32 cellular contexts compared by ENCODE assay signal in the genomic region with DNA sequence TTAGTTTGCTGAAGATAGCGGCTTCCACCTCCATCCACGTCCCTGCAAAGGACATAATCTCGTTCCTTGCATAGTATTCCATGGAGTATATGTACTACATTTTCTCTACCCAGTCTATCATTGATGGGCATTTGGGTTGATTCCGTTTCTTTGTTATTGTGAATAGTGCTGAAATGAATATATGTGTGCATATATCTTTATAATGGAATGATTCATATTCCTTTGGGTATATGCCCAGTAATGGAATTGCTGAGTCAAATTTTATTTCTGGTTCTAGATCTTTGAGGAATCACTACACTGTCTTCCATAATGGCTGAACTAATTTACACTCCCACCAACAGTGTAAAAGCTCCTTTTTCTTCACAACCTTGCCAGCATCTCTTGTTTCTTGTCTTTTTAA.
"Had no signal": no experiment of that assay in that cellular context is flagged by ENCODE, and none has a peak within 500 bp of the region (broad histone marks: within the 10 kb centered on the region; RNA-seq: fewer than 3 reads in every experiment).

No MANE protein-coding gene starts in this region.

- H3K27ac ChIP-seq: adrenal gland, body of pancreas, esophagus muscularis mucosa, gastrocnemius medialis, hepatocyte, ovary, skin epidermis, upper lobe of left lung, vagina, VCaP had no signal

- H3K9me3 ChIP-seq: adrenal gland, body of pancreas, gastrocnemius medialis, ovary, upper lobe of left lung, vagina had no signal

- H3K4me1 ChIP-seq: adrenal gland, body of pancreas, esophagus muscularis mucosa, gastrocnemius medialis, upper lobe of left lung, vagina had no signal

- H3K4me3 ChIP-seq: adrenal gland, body of pancreas, esophagus muscularis mucosa, gastrocnemius medialis, hepatocyte, ovary, skin epidermis, upper lobe of left lung, vagina had no signal

- FAIRE-seq: kidney, TTC549 had no signal

- DNase-seq: activated CD4-positive, alpha-beta memory T cell treated with anti-CD3 and anti-CD28 coated beads for 36 hours; activated CD4-positive, alpha-beta T cell treated with anti-CD3 and anti-CD28 coated beads, Interleukin-2, amount 10 ng/mL, durations not matched to agents 24 days and 14 days; activated CD8-positive, alpha-beta memory T cell treated with anti-CD3 and anti-CD28 coated beads, Interleukin-2, amount 50 U/mL, for 4 hours; activated effector memory CD4-positive, alpha-beta T cell treated with anti-CD3 and anti-CD28 coated beads, Interleukin-2, amount 50 U/mL, for 16 hours; activated naive CD4-positive, alpha-beta T cell treated with anti-CD3 and anti-CD28 coated beads for 36 hours; activated naive CD8-positive, alpha-beta T cell treated with anti-CD3 and anti-CD28 coated beads for 36 hours; activated T-cell treated with anti-CD3 and anti-CD28 coated beads, Interleukin-2, amount 50 U/mL, for 1 hour; adrenal gland; aorta; body of pancreas; caudate nucleus; cortex of kidney; gastrocnemius medialis; kidney; left colon; mammary epithelial cell; naive B cell; ovary; stimulated activated CD4-positive, alpha-beta T cell treated with anti-CD3 and anti-CD28 coated beads, Interleukin-12 subunit alpha, Interleukin-12 subunit beta, amount 100 ng/mL, for 4 hours; stimulated activated CD4-positive, alpha-beta T cell treated with anti-CD3 and anti-CD28 coated beads, Interleukin-4, amount 100 ng/mL, for 24 hours; stimulated activated naive CD8-positive, alpha-beta T cell treated with anti-CD3 and anti-CD28 coated beads, Interleukin-15, amount 100 ng/mL, for 72 hours; substantia nigra; upper lobe of left lung had no signal

- ATAC-seq: activated CD4-positive, CD25-positive, alpha-beta regulatory T cell treated with anti-CD3 and anti-CD28 coated beads, Interleukin-2, amount 50 U/mL, for 24 hours; body of pancreas; gastrocnemius medialis; left colon; sciatic nerve; stimulated activated effector memory CD8-positive, alpha-beta T cell treated with anti-CD3 and anti-CD28 coated beads, Interleukin-12 subunit alpha, Interleukin-12 subunit beta, amount 100 ng/mL, for 72 hours; stimulated activated naive CD8-positive, alpha-beta T cell treated with anti-CD3 and anti-CD28 coated beads, Interleukin-15, amount 100 ng/mL, for 72 hours had no signal

- H3K36me3 ChIP-seq: adrenal gland, esophagus muscularis mucosa, gastrocnemius medialis, ovary, upper lobe of left lung, vagina had no signal

- H3K27me3 ChIP-seq: adrenal gland, body of pancreas, esophagus muscularis mucosa, gastrocnemius medialis, hepatocyte, ovary, upper lobe of left lung, vagina had no signal
